In the genomic region with DNA sequence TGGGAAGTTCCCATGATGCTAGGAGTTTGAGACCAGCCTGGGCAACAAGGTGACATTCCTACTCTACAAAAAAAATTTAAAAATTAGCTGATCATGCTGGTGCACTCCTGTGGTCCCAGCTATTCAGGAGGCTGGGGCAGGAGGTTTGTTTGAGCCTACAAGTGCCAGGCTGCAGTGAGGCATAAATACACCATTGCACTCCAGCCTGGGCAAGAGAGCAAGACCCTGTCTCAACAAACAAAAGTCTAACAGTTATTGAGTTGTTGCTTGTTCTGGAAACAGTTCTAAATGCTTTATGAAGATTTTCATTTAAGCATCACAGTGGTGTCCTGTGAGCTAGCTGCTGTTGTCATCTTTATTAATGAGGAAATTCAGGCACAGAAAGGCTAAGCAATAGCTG, we compare ENCODE assay signal across 4 cellular contexts. TPM values are rescaled to one million over a fixed set of nuclear protein-coding genes. Genes with fewer than 3 reads are reported as not detected.
"Had no signal": no experiment of that assay in that cellular context is flagged by ENCODE, and none has a peak within 500 bp of the region (broad histone marks: within the 10 kb centered on the region; RNA-seq: fewer than 3 reads in every experiment).

No MANE protein-coding gene starts in this region.

RNA-seq across cellular contexts. Expression of gene ANKRD18B, which starts 4.0 kb away (rescaled TPM):
- total RNA-seq: omental fat pad, osteoblast, posterior vena cava, skeletal muscle tissue had no signal
